19 cellular contexts compared by ENCODE assay signal in genomic region chr6:170253226-170253909, GRCh38. TPM values are rescaled to one million over a fixed set of nuclear protein-coding genes. Genes with fewer than 3 reads are reported as not detected.
DNase-seq lines count a peak whose midpoint lies in the region; ATAC-seq and TF ChIP-seq lines count a peak whose summit lies in the region.
"Had no signal": no experiment of that assay in that cellular context is flagged by ENCODE, and none has a peak within 500 bp of the region (broad histone marks: within the 10 kb centered on the region; RNA-seq: fewer than 3 reads in every experiment).

No MANE protein-coding gene starts in this region.

- H3K4me3 ChIP-seq in sigmoid colon (no peak overlapping the region), Peyer's patch (no peak overlapping the region)
- H3K4me3 ChIP-seq: A549, PC-9 had no signal

- intact Hi-C loops in sigmoid colon (cut with DNase I), result no loop called here

- CTCF ChIA-PET in activated CD8-positive, alpha-beta memory T cell treated with anti-CD3 and anti-CD28 coated beads, Interleukin-2, amount 10 ng/mL, durations not matched to agents 7 days and 5 days (lab: Charles Lee), result no interaction called here

- no peaks in the 10 kb centered on the region for H3K9me3 Mint-ChIP-seq in activated CD8-positive, alpha-beta memory T cell treated with anti-CD3 and anti-CD28 coated beads, Interleukin-2, amount 10 ng/mL, durations not matched to agents 7 days and 5 days (ENCODE audit: low read depth)
- H3K9me3 Mint-ChIP-seq: CD14-positive monocyte had no signal

- TF ChIP-seq POLR2A in sigmoid colon (IDR thresholded peaks at IDR 0.05), result no peak
- no peak for TF ChIP-seq POLR2A in Peyer's patch (IDR thresholded peaks at IDR 0.05)

- DNase-seq in NCI-H82 (lab: John Stamatoyannopoulos, UW), result peak; percentile 47
- DNase-seq in NCI-H82 treated with DMSO at 0.1 percent for 48 hours (lab: John Stamatoyannopoulos, UW; ENCODE audit: unreplicated experiment), result no peak
- peak; percentile 85 for DNase-seq in NCI-H1092 treated with DMSO at 0.1 percent for 48 hours (lab: John Stamatoyannopoulos, UW)
- DNase-seq in NCI-H345 (lab: John Stamatoyannopoulos, UW), result peak; percentile 93
- peak; percentile 41 for DNase-seq in sigmoid colon
- no peak for DNase-seq in Peyer's patch
- no peak for DNase-seq in activated CD4-positive, alpha-beta T cell treated with anti-CD3 and anti-CD28 coated beads for 1 hour
- DNase-seq in activated CD8-positive, alpha-beta memory T cell treated with anti-CD3 and anti-CD28 coated beads, Interleukin-2, amount 10 ng/mL, durations not matched to agents 7 days and 5 days, result no peak
- DNase-seq: HCEC 1CT, KG1, NCI-H1436, NCI-H526, PC-9, Right ventricle myocardium superior, SK-N-SH, T-helper 1 cell had no signal

- H3K36me3 ChIP-seq in sigmoid colon, result no peaks in the 10 kb centered on the region
- H3K36me3 ChIP-seq in Peyer's patch, result no peaks in the 10 kb centered on the region

- H3K27ac ChIP-seq in sigmoid colon (no peak overlapping the region), Peyer's patch (no peak overlapping the region)
- H3K27ac ChIP-seq: A549, PC-9 had no signal

- peaks cover 14% of the 10 kb centered on the region for H3K27me3 Mint-ChIP-seq in activated CD8-positive, alpha-beta memory T cell treated with anti-CD3 and anti-CD28 coated beads, Interleukin-2, amount 10 ng/mL, durations not matched to agents 7 days and 5 days

- peaks cover 0 to 8% (median 6%) of the 10 kb centered on the region in 3 donors for H3K27me3 ChIP-seq in sigmoid colon
- no peaks in the 10 kb centered on the region for H3K27me3 ChIP-seq in Peyer's patch

- H3K4me1 ChIP-seq in sigmoid colon, result peaks cover 0 to 5% (median 0%) of the 10 kb centered on the region in 4 donors
- no peaks in the 10 kb centered on the region for H3K4me1 ChIP-seq in Peyer's patch
- H3K4me1 ChIP-seq: A549, Caco-2 had no signal

- no peak overlapping the region for H3K4me3 Mint-ChIP-seq in activated CD8-positive, alpha-beta memory T cell treated with anti-CD3 and anti-CD28 coated beads, Interleukin-2, amount 10 ng/mL, durations not matched to agents 7 days and 5 days
- H3K4me3 Mint-ChIP-seq: CD14-positive monocyte had no signal

- H3K4me1 Mint-ChIP-seq in activated CD8-positive, alpha-beta memory T cell treated with anti-CD3 and anti-CD28 coated beads, Interleukin-2, amount 10 ng/mL, durations not matched to agents 7 days and 5 days, result no peaks in the 10 kb centered on the region

- TF ChIP-seq EP300 in sigmoid colon (IDR thresholded peaks at IDR 0.05), result no peak

- no peaks in the 10 kb centered on the region for H3K9me3 ChIP-seq in sigmoid colon
- no peaks in the 10 kb centered on the region for H3K9me3 ChIP-seq in Peyer's patch
- H3K9me3 ChIP-seq: A549, Caco-2, SK-N-SH had no signal

- TF ChIP-seq CTCF in sigmoid colon (IDR thresholded peaks at IDR 0.05) (no peak), Peyer's patch (IDR thresholded peaks at IDR 0.05) (no peak)

- H3K27ac Mint-ChIP-seq in activated CD8-positive, alpha-beta memory T cell treated with anti-CD3 and anti-CD28 coated beads, Interleukin-2, amount 10 ng/mL, durations not matched to agents 7 days and 5 days, result no peak overlapping the region
- H3K27ac Mint-ChIP-seq: CD14-positive monocyte had no signal

- 89% methylated on average over 30 of the region's 30 CpGs for WGBS in sigmoid colon, 2 donors

- H3K36me3 Mint-ChIP-seq in activated CD8-positive, alpha-beta memory T cell treated with anti-CD3 and anti-CD28 coated beads, Interleukin-2, amount 10 ng/mL, durations not matched to agents 7 days and 5 days, result no peaks in the 10 kb centered on the region
- H3K36me3 Mint-ChIP-seq: CD14-positive monocyte had no signal

- no peak for ATAC-seq in activated CD8-positive, alpha-beta memory T cell treated with anti-CD3 and anti-CD28 coated beads, Interleukin-2, amount 10 ng/mL, durations not matched to agents 7 days and 5 days
- ATAC-seq: A549 had no signal

RNA-seq across cellular contexts. Expression of gene DLL1, which starts 37.5 kb away (rescaled TPM):
- total RNA-seq in sigmoid colon, result 1 to 10 TPM; 1.1 to 8.4 (median 5.1) TPM
- polyA plus RNA-seq in sigmoid colon, result 10 to 100 TPM in 1 of 3 donors, 1 to 10 TPM in 2; 3.0 to 13.6 (median 3.5) TPM
- 10 to 100 TPM; 16.3 to 89.1 (median 32.3) TPM for total RNA-seq in Peyer's patch
- 1 to 10 TPM in 1 of 2 experiments, under 1 TPM in 1; 0.37 to 1.2 TPM for total RNA-seq in activated CD8-positive, alpha-beta memory T cell treated with anti-CD3 and anti-CD28 coated beads, Interleukin-2, amount 10 ng/mL, durations not matched to agents 7 days and 5 days
- total RNA-seq: PC-9 had no signal
- polyA plus RNA-seq: CD14-positive monocyte had no signal

RNA-seq across cellular contexts. Expression of gene FAM120B, which starts 53.2 kb away (rescaled TPM):
- total RNA-seq in sigmoid colon (10 to 100 TPM; 29.6 to 55.0 (median 45.7) TPM), Peyer's patch (10 to 100 TPM; 22.1 to 50.3 (median 38.1) TPM)
- polyA plus RNA-seq in sigmoid colon, result 10 to 100 TPM in 1 of 3 donors, 1 to 10 TPM in 2; 5.5 to 12.1 (median 9.0) TPM
- 10 to 100 TPM; 20.4 to 26.0 TPM for total RNA-seq in activated CD8-positive, alpha-beta memory T cell treated with anti-CD3 and anti-CD28 coated beads, Interleukin-2, amount 10 ng/mL, durations not matched to agents 7 days and 5 days

Comparison
In these comparisons a context has a peak if more than half of its experiments do, and no peak if none do; other contexts are left out.
1. DNase-seq: peak in NCI-H82 (single experiment), NCI-H1092 treated with DMSO at 0.1 percent for 48 hours (single experiment), NCI-H345 (single experiment) and sigmoid colon (single experiment); none in NCI-H82 treated with DMSO at 0.1 percent for 48 hours (single experiment), Peyer's patch (0 of 3), activated CD4-positive, alpha-beta T cell treated with anti-CD3 and anti-CD28 coated beads for 1 hour (single experiment) and activated CD8-positive, alpha-beta memory T cell treated with anti-CD3 and anti-CD28 coated beads, Interleukin-2, amount 10 ng/mL, durations not matched to agents 7 days and 5 days (single experiment).